ENCODE assay signal across 8 cellular contexts in genomic region chr2:52959801-52960200, GRCh38.
"Had no signal": no experiment of that assay in that cellular context is flagged by ENCODE, and none has a peak within 500 bp of the region (broad histone marks: within the 10 kb centered on the region; RNA-seq: fewer than 3 reads in every experiment).

No MANE protein-coding gene starts in this region.

- ATAC-seq: GM23338, HCT116 had no signal

- H3K9me3 Mint-ChIP-seq: GM23338, H9, HFFc6 had no signal

- H3K4me3 Mint-ChIP-seq: GM23338, H9, HFFc6 had no signal

- DNase-seq: GM23248, GOT3, H7, H9, HCEC 1CT, HFFc6 had no signal
